Comparison of ENCODE assay signal across 1 cellular context in the genomic region with DNA sequence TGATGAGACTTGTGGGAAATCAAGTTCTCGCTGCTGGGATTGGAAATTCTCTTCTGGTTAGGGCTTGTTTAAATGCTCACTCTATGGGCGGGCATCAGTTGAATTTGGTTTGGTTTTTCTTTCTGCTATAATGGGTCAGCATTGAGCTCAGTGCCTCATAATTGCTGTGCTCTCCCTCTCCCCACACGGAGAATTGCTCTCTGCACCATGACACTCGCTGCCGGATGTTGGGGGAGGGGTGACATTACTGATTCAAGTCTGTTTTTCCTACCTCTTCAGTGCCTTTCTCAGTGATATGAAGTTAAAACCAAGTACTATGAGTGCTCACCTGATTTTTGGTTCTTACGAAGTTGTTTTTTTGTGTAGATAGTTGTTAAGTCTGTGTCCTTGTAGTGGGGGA.
TF ChIP-seq lines count a peak whose summit lies in the region.

No MANE protein-coding gene starts in this region.

TF ChIP-seq in HepG2, 621 proteins besides CTCF, POLR2A, EP300 and RAD21 (continues in another document):
- TF ChIP-seq ZNF644 (CRISPR knock-in tag; IDR thresholded peaks at IDR 0.05; ENCODE audit: low read depth) (peak; percentile 50; the same call in 1 of the 2 replicates), ZNF441 (CRISPR knock-in tag; IDR thresholded peaks at IDR 0.05; ENCODE audit: borderline replicate concordance) (0 out of 2 replicates have a peak, but pooled peaks have one; percentile 39), MIER2 (CRISPR knock-in tag; IDR thresholded peaks at IDR 0.05) (0 out of 2 replicates have a peak, but pooled peaks have one; percentile 26), ETV5 (CRISPR knock-in tag; IDR thresholded peaks at IDR 0.05; ENCODE audit: borderline replicate concordance) (peak; percentile 68; the same call in 1 of the 2 replicates), GABPB1 (CRISPR knock-in tag; IDR thresholded peaks at IDR 0.05) (peak; percentile 16; the same call in 1 of the 2 replicates), ZMYM4 (CRISPR knock-in tag; IDR thresholded peaks at IDR 0.05) (0 out of 2 replicates have a peak, but pooled peaks have one; percentile 47), HOXA3 (CRISPR knock-in tag; IDR thresholded peaks at IDR 0.05) (peak; percentile 32; the same call in 1 of the 2 replicates), MIXL1 (CRISPR knock-in tag; IDR thresholded peaks at IDR 0.05) (peak; percentile 28; the same call in 1 of the 2 replicates), HES4 (CRISPR knock-in tag; IDR thresholded peaks at IDR 0.05; ENCODE audit: borderline replicate concordance) (no peak), ZFP90 (CRISPR knock-in tag; IDR thresholded peaks at IDR 0.05; ENCODE audit: borderline replicate concordance) (no peak), XBP1 (CRISPR knock-in tag; IDR thresholded peaks at IDR 0.05) (no peak), SMARCC2 (IDR thresholded peaks at IDR 0.05) (no peak), PRMT3 (CRISPR knock-in tag; IDR thresholded peaks at IDR 0.05; ENCODE audit: borderline replicate concordance, low read depth) (no peak), POGK (CRISPR knock-in tag; conservative IDR thresholded peaks at IDR 0.05) (no peak), ZNF430 (CRISPR knock-in tag; IDR thresholded peaks at IDR 0.05) (no peak), ZNF484 (CRISPR knock-in tag; IDR thresholded peaks at IDR 0.05; ENCODE audit: borderline replicate concordance, low read depth) (no peak), ZNF292 (CRISPR knock-in tag; IDR thresholded peaks at IDR 0.05; ENCODE audit: borderline replicate concordance, low read depth) (no peak), NONO (IDR thresholded peaks at IDR 0.05) (no peak), NONO (CRISPR knock-in tag; conservative IDR thresholded peaks at IDR 0.05) (no peak), ZNF264 (CRISPR knock-in tag; IDR thresholded peaks at IDR 0.05) (no peak), HNF4A (CRISPR knock-in tag; IDR thresholded peaks at IDR 0.05) (peak; percentile 54; the same call in 1 of the 2 replicates), PHF21A (CRISPR knock-in tag; IDR thresholded peaks at IDR 0.05) (no peak), ZNF317 (CRISPR knock-in tag; IDR thresholded peaks at IDR 0.05) (0 out of 2 replicates have a peak, but pooled peaks have one; percentile 39), ZNF460 (CRISPR knock-in tag; IDR thresholded peaks at IDR 0.05; ENCODE audit: borderline replicate concordance) (no peak), ZSCAN5A (CRISPR knock-in tag; IDR thresholded peaks at IDR 0.05; ENCODE audit: borderline replicate concordance) (0 out of 2 replicates have a peak, but pooled peaks have one; percentile 12), HOMEZ (CRISPR knock-in tag; IDR thresholded peaks at IDR 0.05; ENCODE audit: low read depth) (peak; percentile 21; the same call in 1 of the 2 replicates), ZNF34 (CRISPR knock-in tag; IDR thresholded peaks at IDR 0.05; ENCODE audit: borderline replicate concordance) (no peak), PAXIP1 (CRISPR knock-in tag; conservative IDR thresholded peaks at IDR 0.05) (peak; percentile 31), ZNF33A (CRISPR knock-in tag; IDR thresholded peaks at IDR 0.05; ENCODE audit: borderline replicate concordance) (no peak), ZNF563 (CRISPR knock-in tag; IDR thresholded peaks at IDR 0.05) (no peak), ZNF816 (CRISPR knock-in tag; IDR thresholded peaks at IDR 0.05; ENCODE audit: borderline replicate concordance) (0 out of 2 replicates have a peak, but pooled peaks have one; percentile 47), ZBTB37 (CRISPR knock-in tag; IDR thresholded peaks at IDR 0.05) (no peak)
- TF ChIP-seq, protein P1, sequence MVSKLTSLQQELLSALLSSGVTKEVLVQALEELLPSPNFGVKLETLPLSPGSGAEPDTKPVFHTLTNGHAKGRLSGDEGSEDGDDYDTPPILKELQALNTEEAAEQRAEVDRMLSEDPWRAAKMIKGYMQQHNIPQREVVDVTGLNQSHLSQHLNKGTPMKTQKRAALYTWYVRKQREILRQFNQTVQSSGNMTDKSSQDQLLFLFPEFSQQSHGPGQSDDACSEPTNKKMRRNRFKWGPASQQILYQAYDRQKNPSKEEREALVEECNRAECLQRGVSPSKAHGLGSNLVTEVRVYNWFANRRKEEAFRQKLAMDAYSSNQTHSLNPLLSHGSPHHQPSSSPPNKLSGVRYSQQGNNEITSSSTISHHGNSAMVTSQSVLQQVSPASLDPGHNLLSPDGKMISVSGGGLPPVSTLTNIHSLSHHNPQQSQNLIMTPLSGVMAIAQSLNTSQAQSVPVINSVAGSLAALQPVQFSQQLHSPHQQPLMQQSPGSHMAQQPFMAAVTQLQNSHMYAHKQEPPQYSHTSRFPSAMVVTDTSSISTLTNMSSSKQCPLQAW (CRISPR knock-in tag; IDR thresholded peaks at IDR 0.05) = no peak
- TF ChIP-seq, protein P2, sequence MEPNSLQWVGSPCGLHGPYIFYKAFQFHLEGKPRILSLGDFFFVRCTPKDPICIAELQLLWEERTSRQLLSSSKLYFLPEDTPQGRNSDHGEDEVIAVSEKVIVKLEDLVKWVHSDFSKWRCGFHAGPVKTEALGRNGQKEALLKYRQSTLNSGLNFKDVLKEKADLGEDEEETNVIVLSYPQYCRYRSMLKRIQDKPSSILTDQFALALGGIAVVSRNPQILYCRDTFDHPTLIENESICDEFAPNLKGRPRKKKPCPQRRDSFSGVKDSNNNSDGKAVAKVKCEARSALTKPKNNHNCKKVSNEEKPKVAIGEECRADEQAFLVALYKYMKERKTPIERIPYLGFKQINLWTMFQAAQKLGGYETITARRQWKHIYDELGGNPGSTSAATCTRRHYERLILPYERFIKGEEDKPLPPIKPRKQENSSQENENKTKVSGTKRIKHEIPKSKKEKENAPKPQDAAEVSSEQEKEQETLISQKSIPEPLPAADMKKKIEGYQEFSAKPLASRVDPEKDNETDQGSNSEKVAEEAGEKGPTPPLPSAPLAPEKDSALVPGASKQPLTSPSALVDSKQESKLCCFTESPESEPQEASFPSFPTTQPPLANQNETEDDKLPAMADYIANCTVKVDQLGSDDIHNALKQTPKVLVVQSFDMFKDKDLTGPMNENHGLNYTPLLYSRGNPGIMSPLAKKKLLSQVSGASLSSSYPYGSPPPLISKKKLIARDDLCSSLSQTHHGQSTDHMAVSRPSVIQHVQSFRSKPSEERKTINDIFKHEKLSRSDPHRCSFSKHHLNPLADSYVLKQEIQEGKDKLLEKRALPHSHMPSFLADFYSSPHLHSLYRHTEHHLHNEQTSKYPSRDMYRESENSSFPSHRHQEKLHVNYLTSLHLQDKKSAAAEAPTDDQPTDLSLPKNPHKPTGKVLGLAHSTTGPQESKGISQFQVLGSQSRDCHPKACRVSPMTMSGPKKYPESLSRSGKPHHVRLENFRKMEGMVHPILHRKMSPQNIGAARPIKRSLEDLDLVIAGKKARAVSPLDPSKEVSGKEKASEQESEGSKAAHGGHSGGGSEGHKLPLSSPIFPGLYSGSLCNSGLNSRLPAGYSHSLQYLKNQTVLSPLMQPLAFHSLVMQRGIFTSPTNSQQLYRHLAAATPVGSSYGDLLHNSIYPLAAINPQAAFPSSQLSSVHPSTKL (CRISPR knock-in tag; IDR thresholded peaks at IDR 0.05) = 0 out of 2 replicates have a peak, but pooled peaks have one; percentile 29
